ENCODE assay signal across 15 cellular contexts in the genomic region with DNA sequence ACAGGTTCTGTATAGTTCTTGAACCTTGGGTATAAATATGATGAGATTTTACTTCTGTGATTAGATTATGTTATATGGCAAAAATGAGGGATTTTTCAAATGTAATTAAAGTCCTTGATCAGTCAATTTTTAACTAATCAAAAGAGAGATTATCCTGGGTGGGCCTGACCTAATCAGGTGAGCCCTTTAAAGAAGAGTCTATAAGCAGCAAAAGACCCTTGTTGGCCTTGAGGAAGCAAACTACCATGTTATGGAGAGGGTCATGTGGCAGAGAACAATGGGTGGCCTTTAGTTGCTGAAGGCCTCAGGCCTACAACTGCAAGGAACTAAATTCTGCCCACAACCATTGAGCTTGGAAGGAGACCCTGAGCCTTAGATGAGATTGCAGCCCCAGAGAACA.
DNase-seq lines count a peak whose midpoint lies in the region; ATAC-seq lines count a peak whose summit lies in the region.
"Had no signal": no experiment of that assay in that cellular context is flagged by ENCODE, and none has a peak within 500 bp of the region (broad histone marks: within the 10 kb centered on the region; RNA-seq: fewer than 3 reads in every experiment).

No MANE protein-coding gene starts in this region.

- CTCF ChIA-PET in activated naive CD4-positive, alpha-beta T cell treated with anti-CD3 and anti-CD28 coated beads, Interleukin-2, amount 10 ng/mL, durations not matched to agents 7 days and 5 days (lab: Charles Lee), result interaction anchor here (1.2 to 9.4 kb wide), 3 partner anchors 12 to 32 kb away, joined by 3 to 95 read pairs (median 9); no protein-coding TSS in a partner anchor

- ATAC-seq in activated naive CD8-positive, alpha-beta T cell treated with anti-CD3 and anti-CD28 coated beads, Interleukin-2, amount 10 ng/mL, durations not matched to agents 7 days and 5 days (ENCODE audit: low read depth), result no peak
- ATAC-seq in stimulated activated memory B cell treated with anti-CD40 and anti-IgM and Interleukin-4, amounts not matched to agents 10 μg/mL and 1 μg/mL and 100 μg/mL, for 72 hours, result no peak
- ATAC-seq: left ventricle myocardium superior, Right ventricle myocardium inferior had no signal

- H3K4me3 Mint-ChIP-seq in activated naive CD4-positive, alpha-beta T cell treated with anti-CD3 and anti-CD28 coated beads, Interleukin-2, amount 50 U/mL, for 24 hours, result no peak overlapping the region
- no peak overlapping the region for H3K4me3 Mint-ChIP-seq in activated naive CD4-positive, alpha-beta T cell treated with anti-CD3 and anti-CD28 coated beads, Interleukin-2, amount 10 ng/mL, durations not matched to agents 7 days and 5 days
- H3K4me3 Mint-ChIP-seq in IgD-negative memory B cell, result peak overlapping the region in 2 of 4 donors; percentile 90 to 97
- peak overlapping the region; percentile 90 for H3K4me3 Mint-ChIP-seq in activated naive CD8-positive, alpha-beta T cell treated with anti-CD3 and anti-CD28 coated beads, Interleukin-2, amount 10 ng/mL, durations not matched to agents 7 days and 5 days
- no peak overlapping the region for H3K4me3 Mint-ChIP-seq in stimulated activated memory B cell treated with anti-CD40 and anti-IgM and Interleukin-4, amounts not matched to agents 10 μg/mL and 1 μg/mL and 100 μg/mL, for 72 hours
- H3K4me3 Mint-ChIP-seq: endodermal cell had no signal

- peak overlapping the region; percentile 37 for H3K27ac Mint-ChIP-seq in activated naive CD4-positive, alpha-beta T cell treated with anti-CD3 and anti-CD28 coated beads, Interleukin-2, amount 50 U/mL, for 24 hours
- H3K27ac Mint-ChIP-seq in activated naive CD4-positive, alpha-beta T cell treated with anti-CD3 and anti-CD28 coated beads, Interleukin-2, amount 10 ng/mL, durations not matched to agents 7 days and 5 days, result no peak overlapping the region
- peak overlapping the region in 2 of 3 donors; percentile 83 for H3K27ac Mint-ChIP-seq in IgD-negative memory B cell
- peak overlapping the region; percentile 23 for H3K27ac Mint-ChIP-seq in activated naive CD8-positive, alpha-beta T cell treated with anti-CD3 and anti-CD28 coated beads, Interleukin-2, amount 10 ng/mL, durations not matched to agents 7 days and 5 days
- peak overlapping the region; percentile 99 for H3K27ac Mint-ChIP-seq in stimulated activated memory B cell treated with anti-CD40 and anti-IgM and Interleukin-4, amounts not matched to agents 10 μg/mL and 1 μg/mL and 100 μg/mL, for 72 hours
- H3K27ac Mint-ChIP-seq: endodermal cell had no signal

- H3K4me1 Mint-ChIP-seq in activated naive CD4-positive, alpha-beta T cell treated with anti-CD3 and anti-CD28 coated beads, Interleukin-2, amount 50 U/mL, for 24 hours, result peaks cover 87% of the 10 kb centered on the region
- H3K4me1 Mint-ChIP-seq in activated naive CD4-positive, alpha-beta T cell treated with anti-CD3 and anti-CD28 coated beads, Interleukin-2, amount 10 ng/mL, durations not matched to agents 7 days and 5 days, result peaks cover 92% of the 10 kb centered on the region
- H3K4me1 Mint-ChIP-seq in IgD-negative memory B cell, result peaks cover 60 to 71% (median 61%) of the 10 kb centered on the region in 3 donors
- H3K4me1 Mint-ChIP-seq in activated naive CD8-positive, alpha-beta T cell treated with anti-CD3 and anti-CD28 coated beads, Interleukin-2, amount 10 ng/mL, durations not matched to agents 7 days and 5 days, result peaks cover 76% of the 10 kb centered on the region
- H3K4me1 Mint-ChIP-seq in stimulated activated memory B cell treated with anti-CD40 and anti-IgM and Interleukin-4, amounts not matched to agents 10 μg/mL and 1 μg/mL and 100 μg/mL, for 72 hours, result peaks cover 87% of the 10 kb centered on the region

- no peak for DNase-seq in activated naive CD4-positive, alpha-beta T cell treated with anti-CD3 and anti-CD28 coated beads, Interleukin-2, amount 10 ng/mL, durations not matched to agents 7 days and 5 days
- DNase-seq in activated naive CD8-positive, alpha-beta T cell treated with anti-CD3 and anti-CD28 coated beads, Interleukin-2, amount 10 ng/mL, durations not matched to agents 7 days and 5 days, result no peak
- no peak for DNase-seq in DMS 273 (lab: John Stamatoyannopoulos, UW; ENCODE audit: unreplicated experiment)
- no peak for DNase-seq in iPS-NIHi11 (ENCODE audit: low spot score)
- DNase-seq: Caco-2, endodermal cell, GM23248, left ventricle myocardium superior, NCI-H1417 treated with DMSO at 0.1 percent for 48 hours, nucleus accumbens, retina had no signal

- H3K9me3 Mint-ChIP-seq in activated naive CD4-positive, alpha-beta T cell treated with anti-CD3 and anti-CD28 coated beads, Interleukin-2, amount 50 U/mL, for 24 hours, result no peaks in the 10 kb centered on the region
- no peaks in the 10 kb centered on the region for H3K9me3 Mint-ChIP-seq in activated naive CD4-positive, alpha-beta T cell treated with anti-CD3 and anti-CD28 coated beads, Interleukin-2, amount 10 ng/mL, durations not matched to agents 7 days and 5 days
- no peaks in the 10 kb centered on the region for H3K9me3 Mint-ChIP-seq in IgD-negative memory B cell
- H3K9me3 Mint-ChIP-seq in activated naive CD8-positive, alpha-beta T cell treated with anti-CD3 and anti-CD28 coated beads, Interleukin-2, amount 10 ng/mL, durations not matched to agents 7 days and 5 days, result no peaks in the 10 kb centered on the region
- no peaks in the 10 kb centered on the region for H3K9me3 Mint-ChIP-seq in stimulated activated memory B cell treated with anti-CD40 and anti-IgM and Interleukin-4, amounts not matched to agents 10 μg/mL and 1 μg/mL and 100 μg/mL, for 72 hours
- H3K9me3 Mint-ChIP-seq: endodermal cell had no signal

- H3K27me3 Mint-ChIP-seq in activated naive CD4-positive, alpha-beta T cell treated with anti-CD3 and anti-CD28 coated beads, Interleukin-2, amount 50 U/mL, for 24 hours, result no peaks in the 10 kb centered on the region
- H3K27me3 Mint-ChIP-seq in activated naive CD4-positive, alpha-beta T cell treated with anti-CD3 and anti-CD28 coated beads, Interleukin-2, amount 10 ng/mL, durations not matched to agents 7 days and 5 days, result no peaks in the 10 kb centered on the region
- no peaks in the 10 kb centered on the region for H3K27me3 Mint-ChIP-seq in IgD-negative memory B cell
- H3K27me3 Mint-ChIP-seq in activated naive CD8-positive, alpha-beta T cell treated with anti-CD3 and anti-CD28 coated beads, Interleukin-2, amount 10 ng/mL, durations not matched to agents 7 days and 5 days, result no peaks in the 10 kb centered on the region
- H3K27me3 Mint-ChIP-seq in stimulated activated memory B cell treated with anti-CD40 and anti-IgM and Interleukin-4, amounts not matched to agents 10 μg/mL and 1 μg/mL and 100 μg/mL, for 72 hours, result no peaks in the 10 kb centered on the region

- POLR2A ChIA-PET in activated naive CD8-positive, alpha-beta T cell treated with anti-CD3 and anti-CD28 coated beads, Interleukin-2, amount 10 ng/mL, durations not matched to agents 7 days and 5 days (lab: Charles Lee), result interaction anchor here (1.2 to 1.4 kb wide), 3 partner anchors 10 to 32 kb away, joined by 3 to 4 read pairs (median 4); no protein-coding TSS in a partner anchor

- no peaks in the 10 kb centered on the region for H3K36me3 Mint-ChIP-seq in activated naive CD4-positive, alpha-beta T cell treated with anti-CD3 and anti-CD28 coated beads, Interleukin-2, amount 50 U/mL, for 24 hours
- peaks cover 18% of the 10 kb centered on the region for H3K36me3 Mint-ChIP-seq in activated naive CD4-positive, alpha-beta T cell treated with anti-CD3 and anti-CD28 coated beads, Interleukin-2, amount 10 ng/mL, durations not matched to agents 7 days and 5 days
- H3K36me3 Mint-ChIP-seq in IgD-negative memory B cell, result peaks cover 2% of the 10 kb centered on the region
- H3K36me3 Mint-ChIP-seq in activated naive CD8-positive, alpha-beta T cell treated with anti-CD3 and anti-CD28 coated beads, Interleukin-2, amount 10 ng/mL, durations not matched to agents 7 days and 5 days, result peaks cover 10% of the 10 kb centered on the region
- no peaks in the 10 kb centered on the region for H3K36me3 Mint-ChIP-seq in stimulated activated memory B cell treated with anti-CD40 and anti-IgM and Interleukin-4, amounts not matched to agents 10 μg/mL and 1 μg/mL and 100 μg/mL, for 72 hours
